ENCODE assay signal across 1 cellular context in genomic region chr12:122740351-122740750, GRCh38.
TF ChIP-seq lines count a peak whose summit lies in the region.

No MANE protein-coding gene starts in this region.

TF ChIP-seq in K562, 482 proteins besides CTCF, POLR2A, EP300 and RAD21 (continued from another document):
- TF ChIP-seq, protein P1, sequence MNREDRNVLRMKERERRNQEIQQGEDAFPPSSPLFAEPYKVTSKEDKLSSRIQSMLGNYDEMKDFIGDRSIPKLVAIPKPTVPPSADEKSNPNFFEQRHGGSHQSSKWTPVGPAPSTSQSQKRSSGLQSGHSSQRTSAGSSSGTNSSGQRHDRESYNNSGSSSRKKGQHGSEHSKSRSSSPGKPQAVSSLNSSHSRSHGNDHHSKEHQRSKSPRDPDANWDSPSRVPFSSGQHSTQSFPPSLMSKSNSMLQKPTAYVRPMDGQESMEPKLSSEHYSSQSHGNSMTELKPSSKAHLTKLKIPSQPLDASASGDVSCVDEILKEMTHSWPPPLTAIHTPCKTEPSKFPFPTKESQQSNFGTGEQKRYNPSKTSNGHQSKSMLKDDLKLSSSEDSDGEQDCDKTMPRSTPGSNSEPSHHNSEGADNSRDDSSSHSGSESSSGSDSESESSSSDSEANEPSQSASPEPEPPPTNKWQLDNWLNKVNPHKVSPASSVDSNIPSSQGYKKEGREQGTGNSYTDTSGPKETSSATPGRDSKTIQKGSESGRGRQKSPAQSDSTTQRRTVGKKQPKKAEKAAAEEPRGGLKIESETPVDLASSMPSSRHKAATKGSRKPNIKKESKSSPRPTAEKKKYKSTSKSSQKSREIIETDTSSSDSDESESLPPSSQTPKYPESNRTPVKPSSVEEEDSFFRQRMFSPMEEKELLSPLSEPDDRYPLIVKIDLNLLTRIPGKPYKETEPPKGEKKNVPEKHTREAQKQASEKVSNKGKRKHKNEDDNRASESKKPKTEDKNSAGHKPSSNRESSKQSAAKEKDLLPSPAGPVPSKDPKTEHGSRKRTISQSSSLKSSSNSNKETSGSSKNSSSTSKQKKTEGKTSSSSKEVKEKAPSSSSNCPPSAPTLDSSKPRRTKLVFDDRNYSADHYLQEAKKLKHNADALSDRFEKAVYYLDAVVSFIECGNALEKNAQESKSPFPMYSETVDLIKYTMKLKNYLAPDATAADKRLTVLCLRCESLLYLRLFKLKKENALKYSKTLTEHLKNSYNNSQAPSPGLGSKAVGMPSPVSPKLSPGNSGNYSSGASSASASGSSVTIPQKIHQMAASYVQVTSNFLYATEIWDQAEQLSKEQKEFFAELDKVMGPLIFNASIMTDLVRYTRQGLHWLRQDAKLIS (CRISPR knock-in tag; IDR thresholded peaks at IDR 0.05) = no peak
- peak in 2 of 3 experiments; percentile 33 to 83 for TF ChIP-seq YY1 (IDR thresholded peaks at IDR 0.05; ENCODE audit: borderline replicate concordance in 1 of 3, control insufficient read depth in 1 of 3, extremely low read depth in 1 of 3, insufficient read depth in 3 of 3, insufficient read length in 1 of 3, insufficient replicate concordance in 2 of 3, low read depth in 1 of 3, low read length in 2 of 3)
- TF ChIP-seq CREM (IDR thresholded peaks at IDR 0.05; ENCODE audit: low read depth) = peak; percentile 64; the same call in 1 of the 2 replicates
- no peak for TF ChIP-seq ZNF551 (CRISPR knock-in tag; IDR thresholded peaks at IDR 0.05)
- no peak for TF ChIP-seq CREB1 (IDR thresholded peaks at IDR 0.05)
- TF ChIP-seq CREB1 (CRISPR knock-in tag; IDR thresholded peaks at IDR 0.05) = peak; percentile 52; the same call in 1 of the 2 replicates
- no peak for TF ChIP-seq TAF9B (IDR thresholded peaks at IDR 0.05; ENCODE audit: partially characterized antibody)
- no peak for TF ChIP-seq HDAC3 (IDR thresholded peaks at IDR 0.05; ENCODE audit: borderline replicate concordance, partially characterized antibody)
- peak; percentile 95 for TF ChIP-seq ATF3 (IDR thresholded peaks at IDR 0.05)
- no peak for TF ChIP-seq ATF3 (CRISPR knock-in tag; conservative IDR thresholded peaks at IDR 0.05)
- TF ChIP-seq, protein P2, sequence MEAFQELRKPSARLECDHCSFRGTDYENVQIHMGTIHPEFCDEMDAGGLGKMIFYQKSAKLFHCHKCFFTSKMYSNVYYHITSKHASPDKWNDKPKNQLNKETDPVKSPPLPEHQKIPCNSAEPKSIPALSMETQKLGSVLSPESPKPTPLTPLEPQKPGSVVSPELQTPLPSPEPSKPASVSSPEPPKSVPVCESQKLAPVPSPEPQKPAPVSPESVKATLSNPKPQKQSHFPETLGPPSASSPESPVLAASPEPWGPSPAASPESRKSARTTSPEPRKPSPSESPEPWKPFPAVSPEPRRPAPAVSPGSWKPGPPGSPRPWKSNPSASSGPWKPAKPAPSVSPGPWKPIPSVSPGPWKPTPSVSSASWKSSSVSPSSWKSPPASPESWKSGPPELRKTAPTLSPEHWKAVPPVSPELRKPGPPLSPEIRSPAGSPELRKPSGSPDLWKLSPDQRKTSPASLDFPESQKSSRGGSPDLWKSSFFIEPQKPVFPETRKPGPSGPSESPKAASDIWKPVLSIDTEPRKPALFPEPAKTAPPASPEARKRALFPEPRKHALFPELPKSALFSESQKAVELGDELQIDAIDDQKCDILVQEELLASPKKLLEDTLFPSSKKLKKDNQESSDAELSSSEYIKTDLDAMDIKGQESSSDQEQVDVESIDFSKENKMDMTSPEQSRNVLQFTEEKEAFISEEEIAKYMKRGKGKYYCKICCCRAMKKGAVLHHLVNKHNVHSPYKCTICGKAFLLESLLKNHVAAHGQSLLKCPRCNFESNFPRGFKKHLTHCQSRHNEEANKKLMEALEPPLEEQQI (IDR thresholded peaks at IDR 0.05) = 0 out of 2 replicates have a peak, but pooled peaks have one; percentile 38
- no peak for TF ChIP-seq HMBOX1 (IDR thresholded peaks at IDR 0.05)
- TF ChIP-seq, protein P3, sequence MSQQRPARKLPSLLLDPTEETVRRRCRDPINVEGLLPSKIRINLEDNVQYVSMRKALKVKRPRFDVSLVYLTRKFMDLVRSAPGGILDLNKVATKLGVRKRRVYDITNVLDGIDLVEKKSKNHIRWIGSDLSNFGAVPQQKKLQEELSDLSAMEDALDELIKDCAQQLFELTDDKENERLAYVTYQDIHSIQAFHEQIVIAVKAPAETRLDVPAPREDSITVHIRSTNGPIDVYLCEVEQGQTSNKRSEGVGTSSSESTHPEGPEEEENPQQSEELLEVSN (IDR thresholded peaks at IDR 0.05; ENCODE audit: borderline replicate concordance in 1 of 2, extremely low read depth in 1 of 2, insufficient read depth in 1 of 2, insufficient read length in 1 of 2, low read depth in 1 of 2, low read length in 1 of 2, poor library complexity in 1 of 2, severe bottlenecking in 1 of 2) = no peak
- TF ChIP-seq RCOR1 (IDR thresholded peaks at IDR 0.05; ENCODE audit: borderline replicate concordance in 1 of 2, low read depth in 2 of 2, low read length in 2 of 2) = peak in 1 of 2 experiments; percentile 51; a peak in 1 of 4 replicates
- peak; percentile 95 for TF ChIP-seq ATF7 (IDR thresholded peaks at IDR 0.05)
